17 cellular contexts compared by ENCODE assay signal in the genomic region with DNA sequence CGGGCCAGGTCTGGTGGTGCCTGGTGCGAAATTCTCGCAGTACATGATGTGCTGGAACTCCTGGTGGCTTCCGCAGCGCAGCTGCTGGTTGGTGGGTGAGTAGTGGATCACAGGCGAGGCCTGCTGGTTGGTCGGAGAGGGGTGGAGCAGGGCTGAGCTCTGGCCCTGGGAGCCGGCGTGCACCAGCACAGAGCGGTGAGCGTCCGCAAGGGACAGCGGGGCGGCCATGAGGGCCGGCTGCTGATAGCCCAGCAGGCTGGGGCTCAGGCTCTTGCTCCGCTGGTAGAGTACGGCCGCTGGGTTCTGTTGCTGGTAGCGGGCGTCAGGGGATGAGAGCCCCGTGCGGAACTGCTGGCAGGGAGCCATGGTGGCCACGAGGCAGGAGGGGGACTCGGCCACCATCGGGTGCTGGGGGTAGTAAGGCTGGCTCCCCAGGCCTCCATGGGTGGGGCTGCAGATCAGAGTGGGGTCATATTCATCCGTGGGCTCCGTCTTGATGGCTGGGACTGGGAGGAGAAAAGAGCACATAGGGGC.
"Had no signal": no experiment of that assay in that cellular context is flagged by ENCODE, and none has a peak within 500 bp of the region (broad histone marks: within the 10 kb centered on the region; RNA-seq: fewer than 3 reads in every experiment).

No MANE protein-coding gene starts in this region.

- H3K4me3 Mint-ChIP-seq: activated naive CD4-positive, alpha-beta T cell treated with anti-CD3 and anti-CD28 coated beads, Interleukin-2, amount 50 U/mL, for 24 hours; stimulated activated naive B cell treated with anti-CD40 and anti-IgM and Interleukin-4, amounts not matched to agents 10 μg/mL and 1 μg/mL and 100 μg/mL, for 72 hours had no signal

- DNase-seq: activated CD8-positive, alpha-beta memory T cell treated with anti-CD3 and anti-CD28 coated beads for 24 hours; activated effector memory CD4-positive, alpha-beta T cell treated with anti-CD3 and anti-CD28 coated beads, Interleukin-2, amount 50 U/mL, for 16 hours; amygdala; body of pancreas; cerebellar nuclear complex; effector CD8-positive, alpha-beta T cell; foreskin fibroblast; glutamatergic neuron; left cardiac atrium; lower lobe of right lung; midbrain; retina; stimulated activated naive B cell treated with anti-CD40 and anti-IgM and Interleukin-4, amounts not matched to agents 10 μg/mL and 1 μg/mL and 100 μg/mL, for 72 hours; thyroid gland; WERI-Rb-1 had no signal

- H3K27me3 Mint-ChIP-seq: activated naive CD4-positive, alpha-beta T cell treated with anti-CD3 and anti-CD28 coated beads, Interleukin-2, amount 50 U/mL, for 24 hours; stimulated activated naive B cell treated with anti-CD40 and anti-IgM and Interleukin-4, amounts not matched to agents 10 μg/mL and 1 μg/mL and 100 μg/mL, for 72 hours had no signal

- H3K36me3 ChIP-seq: WERI-Rb-1 had no signal

- H3K9me3 Mint-ChIP-seq: activated naive CD4-positive, alpha-beta T cell treated with anti-CD3 and anti-CD28 coated beads, Interleukin-2, amount 50 U/mL, for 24 hours; stimulated activated naive B cell treated with anti-CD40 and anti-IgM and Interleukin-4, amounts not matched to agents 10 μg/mL and 1 μg/mL and 100 μg/mL, for 72 hours had no signal

- H3K9me3 ChIP-seq: body of pancreas, lower lobe of right lung, thyroid gland had no signal

- H3K4me3 ChIP-seq: body of pancreas, lower lobe of right lung, thyroid gland had no signal

- H3K27ac Mint-ChIP-seq: activated naive CD4-positive, alpha-beta T cell treated with anti-CD3 and anti-CD28 coated beads, Interleukin-2, amount 50 U/mL, for 24 hours; stimulated activated naive B cell treated with anti-CD40 and anti-IgM and Interleukin-4, amounts not matched to agents 10 μg/mL and 1 μg/mL and 100 μg/mL, for 72 hours had no signal

- H3K27me3 ChIP-seq: body of pancreas, thyroid gland had no signal

- ATAC-seq: body of pancreas; left cardiac atrium; SK-N-SH treated with all-trans-retinoic acid at 6 μM for 48 hours; stimulated activated naive B cell treated with anti-CD40 and anti-IgM and Interleukin-4, amounts not matched to agents 10 μg/mL and 1 μg/mL and 100 μg/mL, for 72 hours had no signal

- H3K27ac ChIP-seq: body of pancreas, lower lobe of right lung, thyroid gland, WERI-Rb-1 had no signal
